ENCODE assay signal across 24 cellular contexts in genomic region chr2:128617661-128618060, GRCh38.
"Had no signal": no experiment of that assay in that cellular context is flagged by ENCODE, and none has a peak within 500 bp of the region (broad histone marks: within the 10 kb centered on the region; RNA-seq: fewer than 3 reads in every experiment).

No MANE protein-coding gene starts in this region.

- ATAC-seq: activated CD8-positive, alpha-beta T cell treated with anti-CD3 and anti-CD28 coated beads, Interleukin-2, amount 10 ng/mL, durations not matched to agents 7 days and 5 days; body of pancreas had no signal

- H3K4me1 ChIP-seq: ascending aorta, body of pancreas, SJSA1 had no signal

- H3K27ac ChIP-seq: ascending aorta, body of pancreas, KMS-11, RWPE1, SJSA1 had no signal

- H3K4me2 ChIP-seq: KMS-11 had no signal

- H3K9me3 Mint-ChIP-seq: activated naive CD4-positive, alpha-beta T cell treated with anti-CD3 and anti-CD28 coated beads, Interleukin-2, amount 50 U/mL, for 24 hours; T-helper 1 cell treated with Interleukin-12 subunit alpha and Interleukin-12 subunit beta and Interleukin-4 antibody, amounts not matched to agents 30 μg/mL and 1 μg/mL, for 36 hours had no signal

- H3K27me3 ChIP-seq: ascending aorta, body of pancreas, SJSA1 had no signal

- H3K4me1 Mint-ChIP-seq: activated naive CD4-positive, alpha-beta T cell treated with anti-CD3 and anti-CD28 coated beads, Interleukin-2, amount 50 U/mL, for 24 hours had no signal

- H3K4me3 Mint-ChIP-seq: activated CD8-positive, alpha-beta T cell treated with anti-CD3 and anti-CD28 coated beads, Interleukin-2, amount 10 ng/mL, durations not matched to agents 7 days and 5 days; activated naive CD4-positive, alpha-beta T cell treated with anti-CD3 and anti-CD28 coated beads, Interleukin-2, amount 50 U/mL, for 24 hours; T-helper 1 cell treated with Interleukin-12 subunit alpha and Interleukin-12 subunit beta and Interleukin-4 antibody, amounts not matched to agents 30 μg/mL and 1 μg/mL, for 36 hours had no signal

- H3K27ac Mint-ChIP-seq: activated CD8-positive, alpha-beta T cell treated with anti-CD3 and anti-CD28 coated beads, Interleukin-2, amount 10 ng/mL, durations not matched to agents 7 days and 5 days; activated naive CD4-positive, alpha-beta T cell treated with anti-CD3 and anti-CD28 coated beads, Interleukin-2, amount 50 U/mL, for 24 hours; T-helper 1 cell treated with Interleukin-12 subunit alpha and Interleukin-12 subunit beta and Interleukin-4 antibody, amounts not matched to agents 30 μg/mL and 1 μg/mL, for 36 hours had no signal

- H3K9me3 ChIP-seq: ascending aorta, body of pancreas, SJSA1 had no signal

- H3K36me3 Mint-ChIP-seq: activated naive CD4-positive, alpha-beta T cell treated with anti-CD3 and anti-CD28 coated beads, Interleukin-2, amount 50 U/mL, for 24 hours had no signal

- H3K4me3 ChIP-seq: ascending aorta, body of pancreas, SJSA1 had no signal

- H3K36me3 ChIP-seq: ascending aorta, SJSA1 had no signal

- H3K27me3 Mint-ChIP-seq: activated naive CD4-positive, alpha-beta T cell treated with anti-CD3 and anti-CD28 coated beads, Interleukin-2, amount 50 U/mL, for 24 hours had no signal

- DNase-seq: activated CD4-positive, alpha-beta T cell treated with anti-CD3 and anti-CD28 coated beads for 48 hours; activated CD4-positive, alpha-beta T cell treated with anti-CD3 and anti-CD28 coated beads, Interleukin-2, amount 50 U/mL, for 4 hours; activated CD4-positive, CD25-positive, alpha-beta regulatory T cell treated with anti-CD3 and anti-CD28 coated beads, Interleukin-2, amount 50 U/mL, for 72 hours; activated CD8-positive, alpha-beta memory T cell treated with anti-CD3 and anti-CD28 coated beads, Interleukin-2, amount 50 U/mL, for 48 hours; activated CD8-positive, alpha-beta T cell treated with anti-CD3 and anti-CD28 coated beads, Interleukin-2, amount 10 ng/mL, durations not matched to agents 7 days and 5 days; activated T-cell treated with anti-CD3 and anti-CD28 coated beads, Interleukin-2, amount 50 U/mL, for 1 hour; body of pancreas; MV-4-11; NCI-H1092 treated with DMSO at 0.1 percent for 48 hours; NCI-H1417 treated with DMSO at 0.1 percent for 48 hours; NCI-H1694 treated with DMSO at 0.1 percent for 48 hours; NCI-H2029 treated with DMSO at 0.1 percent for 48 hours; NCI-H345; NCI-H510A; NCI-H526 treated with DMSO at 0.1 percent for 48 hours; NCI-H82; OCI-M1; SHP77 had no signal
